Comparison of ENCODE assay signal across 30 cellular contexts in the genomic region with DNA sequence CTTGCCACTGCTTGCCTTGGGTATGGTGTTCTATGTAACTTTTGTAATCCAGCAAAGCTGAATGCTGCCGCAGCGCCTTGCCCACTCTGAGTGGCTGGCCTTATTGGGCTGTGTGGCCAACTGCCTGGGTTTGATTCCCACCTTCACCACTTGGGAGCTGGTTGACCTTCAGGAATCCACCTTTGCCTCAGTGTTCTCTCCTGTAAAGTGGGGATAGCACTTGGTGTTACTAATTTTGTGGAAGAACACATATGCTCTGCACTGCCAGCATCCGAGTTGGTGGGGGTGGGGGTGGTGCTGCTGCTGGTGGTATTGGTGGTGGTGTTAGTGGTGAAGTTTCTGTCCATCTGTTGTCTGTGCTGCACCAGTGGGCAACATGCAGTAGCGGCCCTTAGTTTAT. TPM values are rescaled to one million over a fixed set of nuclear protein-coding genes. Genes with fewer than 3 reads are reported as not detected.
DNase-seq lines count a peak whose midpoint lies in the region; ATAC-seq, FAIRE-seq and TF ChIP-seq lines count a peak whose summit lies in the region.
"Had no signal": no experiment of that assay in that cellular context is flagged by ENCODE, and none has a peak within 500 bp of the region (broad histone marks: within the 10 kb centered on the region; RNA-seq: fewer than 3 reads in every experiment).

No MANE protein-coding gene starts in this region.

- peaks cover 4% of the 10 kb centered on the region for H3F3A ChIP-seq in neural progenitor cell (ENCODE audit: low read depth)

- TF ChIP-seq CTCF in natural killer cell (IDR thresholded peaks at IDR 0.05): no peak
- no peak for TF ChIP-seq CTCF in K562 (IDR thresholded peaks at IDR 0.05 in 2 of 3, conservative IDR thresholded peaks at IDR 0.05 in 1 of 3; ENCODE audit: insufficient read depth in 2 of 3, low read depth in 1 of 3, low read length in 3 of 3)
- TF ChIP-seq CTCF in neural progenitor cell (IDR thresholded peaks at IDR 0.05): no peak

- H3K9me1 ChIP-seq in K562 (ENCODE audit: control insufficient read depth, insufficient read depth, low read length): peaks cover 8% of the 10 kb centered on the region

- POLR2A ChIA-PET in K562 (lab: Yijun Ruan, JAX): interaction anchor here (0.6 kb wide), 1 partner anchor 39 kb away, joined by 3 read pairs; no protein-coding TSS in a partner anchor

- H3K36me3 Mint-ChIP-seq in natural killer cell treated with Interleukin-12 subunit alpha and Interleukin-12 subunit beta and Interleukin-15 and Interleukin-18, amount 100 ng/mL, for 72 hours: peaks cover 8% of the 10 kb centered on the region
- H3K36me3 Mint-ChIP-seq in natural killer cell (peaks cover 13% of the 10 kb centered on the region), neural progenitor cell (peaks cover 24% of the 10 kb centered on the region)
- peaks cover 92% of the 10 kb centered on the region for H3K36me3 Mint-ChIP-seq in stimulated activated effector memory CD8-positive, alpha-beta T cell treated with anti-CD3 and anti-CD28 coated beads, Interleukin-12 subunit alpha, Interleukin-12 subunit beta, amount 100 ng/mL, for 72 hours

- no peaks in the 10 kb centered on the region for H3K27me3 ChIP-seq in K562 (ENCODE audit: control insufficient read depth in 2 of 2, insufficient read depth in 2 of 2, low read length in 2 of 2)
- no peaks in the 10 kb centered on the region for H3K27me3 ChIP-seq in neural progenitor cell
- H3K27me3 ChIP-seq: BE2C, BLaER1 had no signal

- H3K27me3 Mint-ChIP-seq in natural killer cell treated with Interleukin-12 subunit alpha and Interleukin-12 subunit beta and Interleukin-15 and Interleukin-18, amount 100 ng/mL, for 72 hours: no peaks in the 10 kb centered on the region
- no peaks in the 10 kb centered on the region for H3K27me3 Mint-ChIP-seq in natural killer cell (ENCODE audit: low read depth in 2 of 2)
- peaks cover 2% of the 10 kb centered on the region for H3K27me3 Mint-ChIP-seq in neural progenitor cell (ENCODE audit: insufficient read depth, low read depth)
- H3K27me3 Mint-ChIP-seq: CD4-positive, alpha-beta memory T cell; CD4-positive, CD25-positive, alpha-beta regulatory T cell; CD8-positive, alpha-beta memory T cell had no signal

- H3K9ac ChIP-seq in K562 (ENCODE audit: insufficient read depth in 1 of 2, low read depth in 2 of 2, low read length in 2 of 2) (no peak overlapping the region), neural progenitor cell (no peak overlapping the region)
- H3K9ac ChIP-seq: BLaER1 had no signal

- no peak for FAIRE-seq in K562 (lab: Jason Lieb, UNC)
- FAIRE-seq: A204.1, GM12878, GM12892, GM18507, GM19239 had no signal

- ATAC-seq in natural killer cell treated with Interleukin-12 subunit alpha and Interleukin-12 subunit beta and Interleukin-15 and Interleukin-18, amount 100 ng/mL, for 72 hours: no peak
- ATAC-seq in natural killer cell: no peak
- no peak for ATAC-seq in K562
- no peak for ATAC-seq in stimulated activated effector memory CD8-positive, alpha-beta T cell treated with anti-CD3 and anti-CD28 coated beads, Interleukin-12 subunit alpha, Interleukin-12 subunit beta, amount 100 ng/mL, for 72 hours
- ATAC-seq in GM19324 (IDR thresholded peaks at IDR 0.05; ENCODE audit: low FRiP score, unreplicated experiment): no peak
- ATAC-seq: GM12878 had no signal

- WGBS in K562 (ENCODE audit: insufficient coverage, low coverage, missing lambda C conversion rate): 81% methylated on average over 4 of the region's 4 CpGs

- peak; percentile 42 for DNase-seq in natural killer cell treated with Interleukin-12 subunit alpha and Interleukin-12 subunit beta and Interleukin-15 and Interleukin-18, amount 100 ng/mL, for 72 hours (ENCODE audit: low spot score)
- DNase-seq in natural killer cell (no peak), K562 (ENCODE audit: extremely low read depth in 1 of 4, low spot score in 3 of 4) (no peak), neural progenitor cell (ENCODE audit: low spot score) (no peak), NCI-H526 (lab: John Stamatoyannopoulos, UW) (no peak)
- no peak for DNase-seq in stimulated activated effector memory CD8-positive, alpha-beta T cell treated with anti-CD3 and anti-CD28 coated beads, Interleukin-12 subunit alpha, Interleukin-12 subunit beta, amount 100 ng/mL, for 72 hours (ENCODE audit: low spot score in 2 of 2)
- no peak for DNase-seq in activated T-cell treated with anti-CD3 and anti-CD28 coated beads, Interleukin-2, amount 50 U/mL, for 1 hour
- DNase-seq: 8988T; ACHN; BE2C; C1 segment of cervical spinal cord; CD4-positive, alpha-beta memory T cell; CD4-positive, CD25-positive, alpha-beta regulatory T cell; CD8-positive, alpha-beta memory T cell; COR-L47; DMS 273 treated with DMSO at 0.1 percent for 48 hours; DMS153; DMS53; DMS79; DND-41; EL; GDM1 had no signal

- H2AFZ ChIP-seq in K562 (ENCODE audit: low read depth, low read length) (no peak overlapping the region), neural progenitor cell (replicated peaks) (no peak overlapping the region)

- H3K4me1 Mint-ChIP-seq in natural killer cell treated with Interleukin-12 subunit alpha and Interleukin-12 subunit beta and Interleukin-15 and Interleukin-18, amount 100 ng/mL, for 72 hours (ENCODE audit: low read depth in 2 of 2): no peaks in the 10 kb centered on the region
- no peaks in the 10 kb centered on the region for H3K4me1 Mint-ChIP-seq in natural killer cell
- peaks cover 17% of the 10 kb centered on the region for H3K4me1 Mint-ChIP-seq in neural progenitor cell
- H3K4me1 Mint-ChIP-seq in stimulated activated effector memory CD8-positive, alpha-beta T cell treated with anti-CD3 and anti-CD28 coated beads, Interleukin-12 subunit alpha, Interleukin-12 subunit beta, amount 100 ng/mL, for 72 hours: no peaks in the 10 kb centered on the region
- H3K4me1 Mint-ChIP-seq: CD4-positive, alpha-beta memory T cell had no signal

- H3K4me3 Mint-ChIP-seq in natural killer cell treated with Interleukin-12 subunit alpha and Interleukin-12 subunit beta and Interleukin-15 and Interleukin-18, amount 100 ng/mL, for 72 hours: no peak overlapping the region
- H3K4me3 Mint-ChIP-seq in natural killer cell (no peak overlapping the region), neural progenitor cell (no peak overlapping the region)
- no peak overlapping the region for H3K4me3 Mint-ChIP-seq in stimulated activated effector memory CD8-positive, alpha-beta T cell treated with anti-CD3 and anti-CD28 coated beads, Interleukin-12 subunit alpha, Interleukin-12 subunit beta, amount 100 ng/mL, for 72 hours
- H3K4me3 Mint-ChIP-seq: CD14-positive monocyte; CD4-positive, alpha-beta memory T cell; CD4-positive, CD25-positive, alpha-beta regulatory T cell; CD8-positive, alpha-beta memory T cell had no signal

- no TSS peak for BruUV-seq in K562 (replicated peaks; lab: Mats Ljungman, UMichigan)

- H3K4me1 ChIP-seq in K562 (replicated peaks in 1 of 2; ENCODE audit: control insufficient read depth in 2 of 2, insufficient read depth in 2 of 2, low read length in 2 of 2): peaks cover 7 to 11% of the 10 kb centered on the region in 2 experiments
- H3K4me1 ChIP-seq in neural progenitor cell: no peaks in the 10 kb centered on the region
- H3K4me1 ChIP-seq: BLaER1 had no signal

- in situ Hi-C loops in K562 (cut with MboI): no loop called here

- no peak for TF ChIP-seq EP300 in K562 (IDR thresholded peaks at IDR 0.05; ENCODE audit: low read length)

- no peak overlapping the region for H3K27ac Mint-ChIP-seq in natural killer cell treated with Interleukin-12 subunit alpha and Interleukin-12 subunit beta and Interleukin-15 and Interleukin-18, amount 100 ng/mL, for 72 hours
- H3K27ac Mint-ChIP-seq in natural killer cell (no peak overlapping the region), neural progenitor cell (peak overlapping the region; percentile 58)
- H3K27ac Mint-ChIP-seq in stimulated activated effector memory CD8-positive, alpha-beta T cell treated with anti-CD3 and anti-CD28 coated beads, Interleukin-12 subunit alpha, Interleukin-12 subunit beta, amount 100 ng/mL, for 72 hours: peak overlapping the region; percentile 14

- TF ChIP-seq POLR2A in K562 (conservative IDR thresholded peaks at IDR 0.05): no peak

- intact Hi-C loops in natural killer cell (cut with micrococcal nuclease) (no loop called here), K562 (cut with micrococcal nuclease) (loop anchor here (10.0 kb wide), 1 partner anchor 293 kb away; no protein-coding TSS in a partner anchor)

- peaks cover 85% of the 10 kb centered on the region for H3K36me3 ChIP-seq in K562 (ENCODE audit: control insufficient read depth, insufficient read depth, low read length)
- no peaks in the 10 kb centered on the region for H3K36me3 ChIP-seq in neural progenitor cell

- TF ChIP-seq RAD21 in K562 (CRISPR knock-in tag; conservative IDR thresholded peaks at IDR 0.05 in 1 of 2, IDR thresholded peaks at IDR 0.05 in 1 of 2): no peak

- CTCF ChIA-PET in K562 (lab: Yijun Ruan, JAX; ENCODE audit: low intra/inter-chr PET ratio): no interaction called here

- H3K79me2 ChIP-seq in K562 (ENCODE audit: control insufficient read depth, insufficient read depth, low read length): peaks cover 3% of the 10 kb centered on the region; the same call in 1 of the 3 replicates
- no peaks in the 10 kb centered on the region for H3K79me2 ChIP-seq in neural progenitor cell (ENCODE audit: low read depth)

- H3K9me3 ChIP-seq in K562 (replicated peaks; ENCODE audit: control insufficient read depth, insufficient read depth, low read depth, low read length): no peaks in the 10 kb centered on the region
- H3K9me3 ChIP-seq in neural progenitor cell (ENCODE audit: low read depth): no peaks in the 10 kb centered on the region
- H3K9me3 ChIP-seq: BE2C, BLaER1 had no signal

- H3K4me3 ChIP-seq in K562 (no peak overlapping the region), neural progenitor cell (no peak overlapping the region)
- H3K4me3 ChIP-seq: BLaER1, GM12878 had no signal

- no peak overlapping the region for H3K27ac ChIP-seq in K562 (ENCODE audit: extremely low read depth, low read depth, low read length)
- no peak overlapping the region for H3K27ac ChIP-seq in neural progenitor cell
- H3K27ac ChIP-seq: BLaER1 had no signal

- H4K20me1 ChIP-seq in K562 (replicated peaks; ENCODE audit: control insufficient read depth, insufficient read depth, low read length) (no peaks in the 10 kb centered on the region), neural progenitor cell (ENCODE audit: low read depth) (no peaks in the 10 kb centered on the region)

- no peak overlapping the region for H3K4me2 ChIP-seq in K562 (ENCODE audit: insufficient read depth, low read length)
- no peak overlapping the region for H3K4me2 ChIP-seq in neural progenitor cell
- H3K4me2 ChIP-seq: BLaER1 had no signal

- no peaks in the 10 kb centered on the region for H3K9me3 Mint-ChIP-seq in natural killer cell treated with Interleukin-12 subunit alpha and Interleukin-12 subunit beta and Interleukin-15 and Interleukin-18, amount 100 ng/mL, for 72 hours
- no peaks in the 10 kb centered on the region for H3K9me3 Mint-ChIP-seq in natural killer cell
- no peaks in the 10 kb centered on the region for H3K9me3 Mint-ChIP-seq in neural progenitor cell
- no peaks in the 10 kb centered on the region for H3K9me3 Mint-ChIP-seq in stimulated activated effector memory CD8-positive, alpha-beta T cell treated with anti-CD3 and anti-CD28 coated beads, Interleukin-12 subunit alpha, Interleukin-12 subunit beta, amount 100 ng/mL, for 72 hours
- H3K9me3 Mint-ChIP-seq: CD14-positive monocyte; CD4-positive, alpha-beta memory T cell; CD4-positive, CD25-positive, alpha-beta regulatory T cell; CD8-positive, alpha-beta memory T cell had no signal

RNA-seq across cellular contexts. Expression of a gene that starts 32.8 kb away (rescaled TPM):
- total RNA-seq in natural killer cell treated with Interleukin-12 subunit alpha and Interleukin-12 subunit beta and Interleukin-15 and Interleukin-18, amount 100 ng/mL, for 72 hours: 10 to 100 TPM; 25.3 to 69.9 TPM
- total RNA-seq in natural killer cell (10 to 100 TPM in 2 of 3 donors, 1 to 10 TPM in 1; 9.8 to 15.8 (median 11.4) TPM), K562 (2014; rRNA removed) (50.4 and 57.2 TPM in 2 replicates), K562 (2014; rRNA removed; fragmentation: Illumina TruSeq; extraction: Trizol) (24.5 and 29.4 TPM in 2 replicates), K562 (2015; rRNA removed; fragmentation: Illumina TruSeq; extraction: Trizol) (36.4 and 41.2 TPM in 2 replicates), K562 (2021) (40.7 and 44.9 TPM in 2 replicates), neural progenitor cell (ENCODE audit: low replicate concordance) (8.8 and 13.4 TPM in 2 replicates)
- 47.3 and 76.5 TPM in 2 replicates for total RNA-seq in K562 (2011; cell fraction: chromatin; rRNA removed; ENCODE audit: low replicate concordance)
- total RNA-seq in K562 (2011; cell fraction: nucleolus; rRNA removed): 65.9 and 69.3 TPM in 2 replicates
- total RNA-seq in K562 (2011; cell fraction: nucleoplasm; rRNA removed): 70.5 and 70.8 TPM in 2 replicates
- polyA plus RNA-seq in K562 (2011; rRNA removed) (46.8 and 48.4 TPM in 2 replicates), K562 (2014; fragmentation: Illumina TruSeq; extraction: Trizol) (58.3 and 63.8 TPM in 2 replicates), K562 (2014; fragmentation: Nextera tagmentation; extraction: Ambion mirVana) (10 to 100 TPM; 12.9 to 13.2 TPM), K562 (2014; rRNA removed) (34.9 and 40.7 TPM in 2 replicates)
- polyA plus RNA-seq in K562 (2011; cell fraction: cytosol; rRNA removed): 54.8 and 62.0 TPM in 2 replicates
- polyA plus RNA-seq in K562 (2011; cell fraction: nucleus; rRNA removed): 198 and 242 TPM in 2 replicates
- 24.4 and 26.8 TPM in 2 replicates for polyA plus RNA-seq in K562 (2012)
- polyA minus RNA-seq in K562 (2011; rRNA and poly(A)+ RNA removed): 62.1 and 70.8 TPM in 2 replicates
- 57.1 and 64.3 TPM in 2 replicates for polyA minus RNA-seq in K562 (2011; cell fraction: cytosol; rRNA and poly(A)+ RNA removed)
- 25.3 and 35.0 TPM in 2 replicates for polyA minus RNA-seq in K562 (2011; cell fraction: nucleus; rRNA and poly(A)+ RNA removed)

Comparison
In these comparisons a context has a peak if more than half of its experiments do, and no peak if none do; other contexts are left out.
1. H3K27ac Mint-ChIP-seq: peak in neural progenitor cell (single experiment) and stimulated activated effector memory CD8-positive, alpha-beta T cell treated with anti-CD3 and anti-CD28 coated beads, Interleukin-12 subunit alpha, Interleukin-12 subunit beta, amount 100 ng/mL, for 72 hours (single experiment); none in natural killer cell treated with Interleukin-12 subunit alpha and Interleukin-12 subunit beta and Interleukin-15 and Interleukin-18, amount 100 ng/mL, for 72 hours (0 of 2) and natural killer cell (0 of 2).